ENCODE assay signal across 11 cellular contexts in genomic region chr12:107107381-107107780, GRCh38.
"Had no signal": no experiment of that assay in that cellular context is flagged by ENCODE, and none has a peak within 500 bp of the region (broad histone marks: within the 10 kb centered on the region; RNA-seq: fewer than 3 reads in every experiment).

No MANE protein-coding gene starts in this region.

- ATAC-seq: GM23338, HCT116 had no signal

- FAIRE-seq: H1, H54 had no signal

- H3K27ac ChIP-seq: GM23248 had no signal

- H3K36me3 ChIP-seq: HAP-1 had no signal

- DNase-seq: GM23248, GOT3, H7, H9, HCEC 1CT, HFFc6 had no signal

- H3K9ac ChIP-seq: GM23248 had no signal

- H3K4me2 ChIP-seq: GM23338 had no signal

- H2AFZ ChIP-seq: GM23248, GM23338 had no signal

- H3K9me3 ChIP-seq: HAP-1 had no signal

- H3K4me3 ChIP-seq: GM23248, GM23338, HAP-1 had no signal
